25 cellular contexts compared by ENCODE assay signal in genomic region chr10:77305650-77306632, GRCh38.
DNase-seq lines count a peak whose midpoint lies in the region; ATAC-seq and TF ChIP-seq lines count a peak whose summit lies in the region.
"Had no signal": no experiment of that assay in that cellular context is flagged by ENCODE, and none has a peak within 500 bp of the region (broad histone marks: within the 10 kb centered on the region; RNA-seq: fewer than 3 reads in every experiment).

No MANE protein-coding gene starts in this region.

- POLR2A ChIA-PET in HEK293T (lab: Yijun Ruan, JAX): interaction anchor here (1.0 kb wide), 1 partner anchor 13 kb away, joined by 3 read pairs; no protein-coding TSS in a partner anchor

- ATAC-seq in SK-N-SH treated with all-trans-retinoic acid at 6 μM for 48 hours (peak; percentile 16; the same call in 1 of the 3 replicates), GM18511 (IDR thresholded peaks at IDR 0.05; ENCODE audit: unreplicated experiment) (no peak), HG03460 (IDR thresholded peaks at IDR 0.05; ENCODE audit: unreplicated experiment) (no peak)
- ATAC-seq: activated CD4-positive, CD25-positive, alpha-beta regulatory T cell treated with anti-CD3 and anti-CD28 coated beads, Interleukin-2, amount 50 U/mL, for 24 hours; activated CD8-positive, alpha-beta T cell treated with anti-CD3 and anti-CD28 coated beads, Interleukin-2, amount 10 ng/mL, durations not matched to agents 7 days and 5 days; left cardiac atrium; natural killer cell had no signal

- no peak for TF ChIP-seq CTCF in AG10803 (conservative IDR thresholded peaks at IDR 0.05; ENCODE audit: low read length)

- CTCF ChIA-PET in HEK293T (lab: Yijun Ruan, JAX): interaction anchor here (1.1 to 2.1 kb wide), 2 partner anchors 9 to 337 kb away, joined by 3 to 8 read pairs; no protein-coding TSS in a partner anchor

- H3K4me3 ChIP-seq in AG10803 (ENCODE audit: low read length): no peak overlapping the region
- H3K4me3 ChIP-seq: HAP-1 had no signal

- DNase-seq in AG10803 (ENCODE audit: low read depth): peak; percentile 67
- DNase-seq in HEK293T (ENCODE audit: extremely low spot score): no peak
- peak; percentile 24 for DNase-seq in iris pigment epithelial cell (ENCODE audit: low read depth)
- DNase-seq in DMS79 (lab: John Stamatoyannopoulos, UW): no peak
- DNase-seq in NOMO-1 treated with dmso at 0.1 percent for 144 hours (lab: John Stamatoyannopoulos, UW; ENCODE audit: unreplicated experiment): no peak
- DNase-seq: activated CD8-positive, alpha-beta T cell treated with anti-CD3 and anti-CD28 coated beads, Interleukin-2, amount 10 ng/mL, durations not matched to agents 7 days and 5 days; activated naive CD4-positive, alpha-beta T cell treated with Interleukin-2 at 50 U/mL for 16 hours; activated T-cell treated with anti-CD3 and anti-CD28 coated beads, Interleukin-2, amount 50 U/mL, for 24 hours; AML-193; DMS79 treated with DMSO at 0.1 percent for 48 hours; left cardiac atrium; mesendoderm; MV-4-11; natural killer cell; NCI-H187; NCI-H345; RPMI8226; stimulated activated CD4-positive, alpha-beta T cell treated with anti-CD3 and anti-CD28 coated beads, Interleukin-1b, Interleukin-23, amount 100 ng/mL, for 48 hours; stimulated activated naive CD4-positive, alpha-beta T cell; T-helper 9 cell had no signal

TF ChIP-seq in HEK293T, 16 proteins besides CTCF, POLR2A, EP300 and RAD21:
- TF ChIP-seq FOXA1 (IDR thresholded peaks at IDR 0.05) (peak; percentile 59; the same call in 1 of the 2 replicates), L3MBTL2 (conservative IDR thresholded peaks at IDR 0.05) (no peak), SP1 (IDR thresholded peaks at IDR 0.05) (no peak), SUZ12 (IDR thresholded peaks at IDR 0.05) (no peak), PKNOX1 (IDR thresholded peaks at IDR 0.05) (peak; percentile 65), ZNF384 (IDR thresholded peaks at IDR 0.05) (no peak), CTBP1 (IDR thresholded peaks at IDR 0.05; ENCODE audit: borderline replicate concordance) (peak; percentile 91), ARNT (IDR thresholded peaks at IDR 0.05) (0 out of 2 replicates have a peak, but pooled peaks have one; percentile 40)

TF ChIP-seq in SK-N-SH treated with all-trans-retinoic acid at 6 μM for 48 hours, 23 proteins besides CTCF, POLR2A, EP300 and RAD21:
- no peak for TF ChIP-seq CSRNP3 (CRISPR knock-in tag; IDR thresholded peaks at IDR 0.05)
- no peak for TF ChIP-seq CREB5 (CRISPR knock-in tag; IDR thresholded peaks at IDR 0.05; ENCODE audit: low read depth)
TF ChIP-seq in SK-N-SH treated with all-trans-retinoic acid at 6 μM for 48 hours: peak in this region for 0.

Comparison
In these comparisons a context has a peak if more than half of its experiments do, and no peak if none do; other contexts are left out.
1. DNase-seq: peak in AG10803 (single experiment) and iris pigment epithelial cell (single experiment); none in HEK293T (single experiment), DMS79 (single experiment) and NOMO-1 treated with dmso at 0.1 percent for 144 hours (single experiment).